In the genomic region with DNA sequence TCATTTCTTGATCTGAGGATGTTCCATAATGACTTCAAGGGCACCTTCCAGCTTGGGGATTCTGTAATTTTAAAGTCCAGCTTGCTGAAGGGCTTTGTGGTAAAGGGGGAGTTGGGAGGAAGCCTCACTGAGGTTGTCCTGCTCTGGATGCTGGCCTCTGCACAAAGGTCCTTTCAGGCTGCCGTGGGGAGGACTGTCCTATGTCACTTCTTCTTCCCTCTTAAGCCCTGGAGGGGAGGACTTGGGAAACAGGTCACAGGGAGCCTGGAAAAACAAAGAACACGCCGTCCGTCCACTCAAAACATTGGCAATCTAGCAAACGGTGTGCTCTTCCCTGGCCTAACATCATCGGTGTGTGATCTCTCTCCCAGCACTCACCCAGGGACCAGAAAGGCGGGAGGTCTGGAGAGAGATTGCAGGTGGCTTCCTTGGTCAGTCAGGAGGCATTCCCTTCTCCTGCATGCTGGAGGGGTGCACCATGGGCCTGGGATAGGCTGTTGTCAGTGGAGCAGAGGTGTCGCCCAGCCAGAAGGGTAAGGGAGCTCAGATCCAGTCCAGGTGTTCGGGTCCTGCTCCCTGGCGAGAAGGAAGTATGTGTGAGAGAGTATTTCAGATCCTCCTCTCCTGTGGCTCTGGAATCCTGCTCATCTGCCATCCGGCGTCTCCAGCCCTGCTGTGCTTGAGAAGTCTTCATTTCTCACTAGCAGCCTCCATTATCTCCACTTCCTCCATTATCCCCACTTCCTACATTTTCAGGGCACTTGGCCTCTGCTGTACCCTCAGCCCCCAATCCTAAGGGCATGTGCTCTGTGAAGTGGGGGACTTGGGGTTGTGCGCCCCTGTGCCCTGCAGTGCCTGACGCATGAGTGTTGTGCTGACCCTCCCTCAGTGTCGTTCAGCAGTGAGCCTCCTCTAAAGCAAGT, we compare ENCODE assay signal across 1 cellular context.
TF ChIP-seq lines count a peak whose summit lies in the region.

No MANE protein-coding gene starts in this region.

TF ChIP-seq in K562, 482 proteins besides CTCF, POLR2A, EP300 and RAD21:
- TF ChIP-seq RNF2 (IDR thresholded peaks at IDR 0.05) (no peak), SPI1 (IDR thresholded peaks at IDR 0.05; ENCODE audit: borderline replicate concordance, low read depth, low read length) (peak; percentile 59; the same call in 1 of the 2 replicates)
